Comparison of ENCODE assay signal across 7 cellular contexts in the genomic region with DNA sequence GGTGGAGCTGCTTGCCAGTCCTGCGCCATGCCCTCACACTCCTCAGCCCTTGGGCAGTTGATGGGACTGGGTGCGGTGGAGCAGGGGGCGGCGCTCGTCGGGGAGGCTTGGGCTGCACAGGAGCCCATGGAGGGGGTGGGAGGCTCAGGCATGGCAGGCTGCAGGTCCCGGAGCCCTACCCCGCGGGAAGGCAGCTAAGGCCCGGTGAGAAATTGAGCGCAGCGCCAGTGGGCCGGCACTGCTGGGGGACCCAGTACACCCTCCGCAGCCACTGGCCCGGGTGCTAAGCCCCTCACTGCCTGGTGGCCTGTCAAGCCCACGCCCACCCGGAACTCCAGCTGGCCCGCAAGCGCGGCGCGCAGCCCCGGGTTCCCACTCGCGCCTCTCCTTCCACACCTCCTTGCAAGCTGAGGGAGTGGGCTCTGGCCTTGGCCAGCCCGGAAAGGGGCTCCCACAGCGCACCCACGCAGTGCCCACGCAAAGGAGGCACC.
DNase-seq lines count a peak whose midpoint lies in the region; ATAC-seq, FAIRE-seq and TF ChIP-seq lines count a peak whose summit lies in the region.
"Not testable (repeated sequence)": the region's sequence is repeated elsewhere in the genome, so short reads cannot be mapped to it uniquely, and the experiment has no call there.

No MANE protein-coding gene starts in this region.

- 87% methylated on average over 3 of the region's 29 CpGs for WGBS in right lobe of liver (ENCODE audit: insufficient coverage, low coverage, low lambda C conversion rate, missing lambda C conversion rate)
- 91 to 94% methylated on average over 29 of the region's 29 CpGs for WGBS in sigmoid colon, 2 donors
- 95 to 96% methylated on average over 26 to 29 of the region's 29 CpGs for WGBS in aorta, 2 donors

- H3K4me1 Mint-ChIP-seq in chondrocyte (ENCODE audit: low read depth) = not testable (repeated sequence)

- not testable (repeated sequence) for TF ChIP-seq EP300 in sigmoid colon (IDR thresholded peaks at IDR 0.05)

- H3K4me3 ChIP-seq in kidney (ENCODE audit: low read length in 2 of 2); right lobe of liver; sigmoid colon; aorta (ENCODE audit: low read length in 2 of 2): not testable (repeated sequence)

- H3K9me3 Mint-ChIP-seq in chondrocyte (ENCODE audit: low read depth) = not testable (repeated sequence)

- DNase-seq in chondrocyte (ENCODE audit: low spot score) (peak; percentile 87), Right ventricle myocardium inferior (ENCODE audit: missing footprints) (peak; percentile 14), kidney (peak; percentile 60), right lobe of liver (peak in 2 of 3 donors; percentile 41 to 47), posterior vena cava (ENCODE audit: low spot score) (peak; percentile 66), sigmoid colon (peak; percentile 64), aorta (peak; percentile 18 to 54)

- not testable (repeated sequence) for H3K9ac ChIP-seq in kidney (ENCODE audit: low read length in 2 of 2)

- H3K27me3 Mint-ChIP-seq in chondrocyte (ENCODE audit: low read depth) = not testable (repeated sequence)

- TF ChIP-seq CTCF in chondrocyte (IDR thresholded peaks at IDR 0.05); kidney (IDR thresholded peaks at IDR 0.05; ENCODE audit: borderline replicate concordance, extremely low read depth, insufficient read depth); right lobe of liver (IDR thresholded peaks at IDR 0.05); sigmoid colon (IDR thresholded peaks at IDR 0.05): not testable (repeated sequence)

- not testable (repeated sequence) for FAIRE-seq in kidney (lab: Jason Lieb, UNC)

- H3K27me3 ChIP-seq in right lobe of liver; sigmoid colon; aorta (ENCODE audit: control insufficient read depth in 1 of 2, insufficient read depth in 2 of 2, low read length in 1 of 2): not testable (repeated sequence)

- H3K36me3 ChIP-seq in kidney (ENCODE audit: control insufficient read depth in 1 of 2, insufficient read depth in 2 of 2, low read length in 2 of 2); right lobe of liver; sigmoid colon; aorta (ENCODE audit: control insufficient read depth in 1 of 2, insufficient read depth in 2 of 2, low read length in 1 of 2): not testable (repeated sequence)

- TF ChIP-seq POLR2A in right lobe of liver (IDR thresholded peaks at IDR 0.05); sigmoid colon (IDR thresholded peaks at IDR 0.05): not testable (repeated sequence)

- not testable (repeated sequence) for H3K9me3 ChIP-seq in kidney (ENCODE audit: control insufficient read depth in 1 of 2, low read length in 2 of 2); right lobe of liver; sigmoid colon; aorta (ENCODE audit: control insufficient read depth, low read length)

- intact Hi-C loops in Right ventricle myocardium inferior (cut with DNase I); kidney (cut with DNase I); right lobe of liver (cut with DNase I); posterior vena cava (cut with DNase I); sigmoid colon (cut with DNase I); aorta (cut with DNase I): not testable (repeated sequence)

- not testable (repeated sequence) for H3K27ac ChIP-seq in kidney (ENCODE audit: low read depth in 2 of 2, low read length in 2 of 2); right lobe of liver; sigmoid colon; aorta (ENCODE audit: low read depth in 1 of 2, low read length in 2 of 2)

- H3K4me3 Mint-ChIP-seq in chondrocyte (ENCODE audit: unreplicated experiment) = not testable (repeated sequence)

- H3K27ac Mint-ChIP-seq in chondrocyte (ENCODE audit: unreplicated experiment) = not testable (repeated sequence)

- H3K36me3 Mint-ChIP-seq in chondrocyte (ENCODE audit: low read depth) = not testable (repeated sequence)

- not testable (repeated sequence) for H3K4me1 ChIP-seq in kidney (ENCODE audit: control insufficient read depth in 1 of 2, insufficient read depth in 1 of 2, low read depth in 1 of 2, low read length in 2 of 2); right lobe of liver; sigmoid colon; aorta (ENCODE audit: control insufficient read depth in 1 of 2, insufficient read depth in 2 of 2, low read length in 2 of 2)

- not testable (repeated sequence) for ATAC-seq in Right ventricle myocardium inferior; right lobe of liver; aorta (ENCODE audit: low FRiP score)

Comparison
In these comparisons a context has a peak if more than half of its experiments do, and no peak if none do; other contexts are left out.
1. DNase-seq: peak in every context shown above with its lines; median percentile 87 in chondrocyte; 66 in posterior vena cava; 64 in sigmoid colon; 60 in kidney; 44 in right lobe of liver; 36 in aorta; 14 in Right ventricle myocardium inferior.